1 cellular context compared by ENCODE assay signal in the genomic region with DNA sequence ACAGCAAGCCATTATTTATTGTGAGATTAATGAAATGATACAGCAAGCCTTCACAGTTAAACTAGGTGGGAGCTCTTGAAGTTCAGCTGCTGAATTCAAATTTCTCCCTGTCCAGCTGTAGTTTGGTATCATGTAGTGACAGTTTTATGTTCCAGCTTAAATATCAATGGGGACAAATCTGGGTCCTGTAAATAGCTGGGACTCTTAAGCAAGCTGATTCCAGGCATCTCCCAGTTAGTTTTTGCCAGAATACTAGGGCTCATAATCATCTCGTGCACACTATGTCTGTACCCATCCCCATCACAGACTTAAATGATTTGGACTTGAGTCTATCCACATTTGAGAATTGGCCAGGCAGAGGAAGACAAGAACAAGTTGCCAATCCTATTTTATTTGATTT.
TF ChIP-seq lines count a peak whose summit lies in the region.

No MANE protein-coding gene starts in this region.

TF ChIP-seq in K562, 482 proteins besides CTCF, POLR2A, EP300 and RAD21 (continued from another document):
- TF ChIP-seq HMGXB4 (CRISPR knock-in tag; IDR thresholded peaks at IDR 0.05) (no peak), ZSCAN29 (IDR thresholded peaks at IDR 0.05) (no peak)
